ENCODE assay signal across 23 cellular contexts in the genomic region with DNA sequence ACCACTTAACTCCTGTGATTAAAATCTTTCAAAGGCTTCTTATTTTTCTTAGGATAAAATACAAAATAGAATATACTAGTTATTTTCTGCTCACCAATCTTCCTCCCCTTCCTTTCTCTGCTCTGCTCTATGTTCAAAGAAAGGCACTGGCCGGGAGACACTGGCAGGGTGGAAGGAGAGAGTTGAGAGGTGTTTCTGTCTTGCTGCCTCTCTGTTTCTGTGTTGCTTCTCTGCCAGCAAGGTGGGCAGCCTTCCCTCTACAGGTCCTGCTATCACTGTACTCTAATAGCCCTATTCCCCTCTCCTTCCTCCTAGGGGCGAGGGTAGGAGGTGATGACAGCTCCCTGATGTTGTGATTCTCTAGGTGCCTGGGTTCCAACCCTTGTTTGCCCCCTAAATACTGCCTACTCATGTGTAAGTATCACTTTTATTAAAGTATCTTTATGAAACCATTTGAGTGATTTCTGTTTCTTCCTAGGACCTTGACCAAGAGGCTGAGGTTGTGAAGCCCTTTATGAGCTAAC.
"Had no signal": no experiment of that assay in that cellular context is flagged by ENCODE, and none has a peak within 500 bp of the region (broad histone marks: within the 10 kb centered on the region; RNA-seq: fewer than 3 reads in every experiment).

No MANE protein-coding gene starts in this region.

- H3K9me3 ChIP-seq: adrenal gland, ascending aorta, neutrophil, ovary, psoas muscle, right atrium auricular region, spleen, testis, upper lobe of right lung had no signal

- H3K36me3 ChIP-seq: adrenal gland, ascending aorta, brain microvascular endothelial cell, heart right ventricle, neutrophil, ovary, right atrium auricular region, spleen, upper lobe of right lung had no signal

- H3K27ac Mint-ChIP-seq: activated CD4-positive, alpha-beta T cell treated with anti-CD3 and anti-CD28 coated beads, Interleukin-2, amount 10 ng/mL, durations not matched to agents 7 days and 5 days; activated naive CD4-positive, alpha-beta T cell treated with anti-CD3 and anti-CD28 coated beads, Interleukin-2, amount 10 ng/mL, durations not matched to agents 7 days and 5 days; dendritic cell treated with granulocyte-macrophage colony-stimulating factor and Interleukin-4, amounts not matched to agents 40 ng/mL and 50 ng/mL, for 4 days; nephron had no signal

- DNase-seq: activated CD4-positive, alpha-beta T cell treated with anti-CD3 and anti-CD28 coated beads, Interleukin-2, amount 10 ng/mL, durations not matched to agents 7 days and 5 days; activated effector memory CD4-positive, alpha-beta T cell treated with Interleukin-2 at 50 U/mL for 16 hours; activated naive CD4-positive, alpha-beta T cell treated with anti-CD3 and anti-CD28 coated beads, Interleukin-2, amount 10 ng/mL, durations not matched to agents 7 days and 5 days; activated T-cell treated with anti-CD3 and anti-CD28 coated beads, Interleukin-2, amount 50 U/mL, for 4 hours; adrenal gland; brain microvascular endothelial cell; caudate nucleus; effector CD4-positive, alpha-beta T cell; heart right ventricle; islet precursor cell; left cardiac atrium; ovary; psoas muscle; spleen; stimulated activated CD4-positive, alpha-beta T cell treated with anti-CD3 and anti-CD28 coated beads, Interleukin-4, amount 100 ng/mL, for 4 hours; T-helper 9 cell; testis; upper lobe of right lung had no signal

- H3K9me3 Mint-ChIP-seq: activated CD4-positive, alpha-beta T cell treated with anti-CD3 and anti-CD28 coated beads, Interleukin-2, amount 10 ng/mL, durations not matched to agents 7 days and 5 days; activated naive CD4-positive, alpha-beta T cell treated with anti-CD3 and anti-CD28 coated beads, Interleukin-2, amount 10 ng/mL, durations not matched to agents 7 days and 5 days; activated T-cell treated with anti-CD3 and anti-CD28 coated beads, Interleukin-2, amount 50 U/mL, for 4 hours had no signal

- H3K27ac ChIP-seq: adrenal gland, ascending aorta, brain microvascular endothelial cell, heart right ventricle, neutrophil, ovary, psoas muscle, right atrium auricular region, spleen, testis, upper lobe of right lung had no signal

- H3K4me3 ChIP-seq: adrenal gland, ascending aorta, heart right ventricle, ovary, psoas muscle, right atrium auricular region, spleen, testis, upper lobe of right lung had no signal

- H3K4me1 Mint-ChIP-seq: activated CD4-positive, alpha-beta T cell treated with anti-CD3 and anti-CD28 coated beads, Interleukin-2, amount 10 ng/mL, durations not matched to agents 7 days and 5 days; activated naive CD4-positive, alpha-beta T cell treated with anti-CD3 and anti-CD28 coated beads, Interleukin-2, amount 10 ng/mL, durations not matched to agents 7 days and 5 days; nephron had no signal

- H3K4me3 Mint-ChIP-seq: activated CD4-positive, alpha-beta T cell treated with anti-CD3 and anti-CD28 coated beads, Interleukin-2, amount 10 ng/mL, durations not matched to agents 7 days and 5 days; activated naive CD4-positive, alpha-beta T cell treated with anti-CD3 and anti-CD28 coated beads, Interleukin-2, amount 10 ng/mL, durations not matched to agents 7 days and 5 days; activated T-cell treated with anti-CD3 and anti-CD28 coated beads, Interleukin-2, amount 50 U/mL, for 4 hours; dendritic cell treated with granulocyte-macrophage colony-stimulating factor and Interleukin-4, amounts not matched to agents 40 ng/mL and 50 ng/mL, for 4 days; nephron had no signal

- H3K27me3 ChIP-seq: adrenal gland, ascending aorta, brain microvascular endothelial cell, neutrophil, ovary, right atrium auricular region, spleen, testis, upper lobe of right lung had no signal

- H3K27me3 Mint-ChIP-seq: activated CD4-positive, alpha-beta T cell treated with anti-CD3 and anti-CD28 coated beads, Interleukin-2, amount 10 ng/mL, durations not matched to agents 7 days and 5 days; activated naive CD4-positive, alpha-beta T cell treated with anti-CD3 and anti-CD28 coated beads, Interleukin-2, amount 10 ng/mL, durations not matched to agents 7 days and 5 days; dendritic cell treated with granulocyte-macrophage colony-stimulating factor and Interleukin-4, amounts not matched to agents 40 ng/mL and 50 ng/mL, for 4 days had no signal

- H3K36me3 Mint-ChIP-seq: activated naive CD4-positive, alpha-beta T cell treated with anti-CD3 and anti-CD28 coated beads, Interleukin-2, amount 10 ng/mL, durations not matched to agents 7 days and 5 days had no signal

- H3K4me1 ChIP-seq: adrenal gland, ascending aorta, heart right ventricle, psoas muscle, right atrium auricular region, testis, upper lobe of right lung had no signal

- ATAC-seq: activated T-cell treated with anti-CD3 and anti-CD28 coated beads, Interleukin-2, amount 50 U/mL, for 4 hours; heart right ventricle; left cardiac atrium; psoas muscle; upper lobe of right lung had no signal
